ENCODE assay signal across 26 cellular contexts in the genomic region with DNA sequence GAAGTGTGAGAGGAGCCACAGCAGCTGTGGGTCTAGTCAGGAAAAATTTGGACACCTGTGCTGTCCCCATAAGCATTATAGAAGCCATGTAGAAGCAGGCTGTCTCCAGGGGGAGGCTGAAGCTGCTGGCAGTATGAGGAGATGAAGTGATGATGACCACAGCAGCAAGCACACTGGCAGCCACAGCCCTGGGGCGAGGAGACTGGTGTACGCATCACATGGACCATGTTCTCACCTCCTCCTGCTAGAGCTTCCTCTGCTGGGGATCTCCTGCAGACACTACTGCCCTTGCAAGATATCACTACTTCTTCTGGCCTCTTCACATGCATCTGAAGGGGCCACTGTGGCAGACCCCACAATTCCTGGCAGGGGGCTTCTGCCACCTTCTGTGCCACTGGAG. TPM values are rescaled to one million over a fixed set of nuclear protein-coding genes. Genes with fewer than 3 reads are reported as not detected.
"Had no signal": no experiment of that assay in that cellular context is flagged by ENCODE, and none has a peak within 500 bp of the region (broad histone marks: within the 10 kb centered on the region; RNA-seq: fewer than 3 reads in every experiment).

No MANE protein-coding gene starts in this region.

- H3K9ac ChIP-seq: neural progenitor cell had no signal

- H3K9me3 Mint-ChIP-seq: immature natural killer cell; mesothelial cell of epicardium; neural progenitor cell; stimulated activated memory B cell treated with anti-CD40 and anti-IgM and Interleukin-4, amounts not matched to agents 10 μg/mL and 1 μg/mL and 100 μg/mL, for 72 hours; stimulated activated naive CD8-positive, alpha-beta T cell treated with anti-CD3 and anti-CD28 coated beads, Interleukin-15, amount 100 ng/mL, for 72 hours; type B pancreatic cell had no signal

- H3K4me3 ChIP-seq: left ventricle myocardium inferior, lung, neural progenitor cell, ovary, right atrium auricular region, right lobe of liver, smooth muscle cell, tibial nerve, vagina had no signal

- H3K36me3 Mint-ChIP-seq: immature natural killer cell; mesothelial cell of epicardium; neural progenitor cell; stimulated activated memory B cell treated with anti-CD40 and anti-IgM and Interleukin-4, amounts not matched to agents 10 μg/mL and 1 μg/mL and 100 μg/mL, for 72 hours; type B pancreatic cell had no signal

- H3K27me3 ChIP-seq: neural progenitor cell, ovary, right atrium auricular region, right lobe of liver, tibial nerve, vagina had no signal

- H3K27ac ChIP-seq: left ventricle myocardium inferior, neural progenitor cell, ovary, right atrium auricular region, right lobe of liver, tibial nerve, vagina had no signal

- ATAC-seq: naive thymus-derived CD4-positive, alpha-beta T cell; stimulated activated memory B cell treated with anti-CD40 and anti-IgM and Interleukin-4, amounts not matched to agents 10 μg/mL and 1 μg/mL and 100 μg/mL, for 72 hours; stimulated activated naive CD8-positive, alpha-beta T cell treated with anti-CD3 and anti-CD28 coated beads, Interleukin-15, amount 100 ng/mL, for 72 hours had no signal

- H3K36me3 ChIP-seq: left ventricle myocardium inferior, neural progenitor cell, ovary, right atrium auricular region, right lobe of liver, tibial nerve, vagina had no signal

- H3K9me3 ChIP-seq: left ventricle myocardium inferior, ovary, right atrium auricular region, right lobe of liver, tibial nerve, vagina had no signal

- H3K27me3 Mint-ChIP-seq: progenitor cell of endocrine pancreas; stimulated activated naive CD8-positive, alpha-beta T cell treated with anti-CD3 and anti-CD28 coated beads, Interleukin-15, amount 100 ng/mL, for 72 hours had no signal

- H3K4me1 Mint-ChIP-seq: mesothelial cell of epicardium; nephron progenitor cell; neural progenitor cell; stimulated activated naive CD8-positive, alpha-beta T cell treated with anti-CD3 and anti-CD28 coated beads, Interleukin-15, amount 100 ng/mL, for 72 hours had no signal

- H3K27ac Mint-ChIP-seq: mesothelial cell of epicardium; nephron progenitor cell; neural progenitor cell; progenitor cell of endocrine pancreas; stimulated activated memory B cell treated with anti-CD40 and anti-IgM and Interleukin-4, amounts not matched to agents 10 μg/mL and 1 μg/mL and 100 μg/mL, for 72 hours; stimulated activated naive CD8-positive, alpha-beta T cell treated with anti-CD3 and anti-CD28 coated beads, Interleukin-15, amount 100 ng/mL, for 72 hours; type B pancreatic cell had no signal

- DNase-seq: hypothalamus; left ventricle myocardium inferior; mesendoderm; naive thymus-derived CD4-positive, alpha-beta T cell; nephron progenitor cell; ovary; right lobe of liver; stimulated activated CD4-positive, alpha-beta T cell treated with anti-CD3 and anti-CD28 coated beads, Interleukin-1b, Interleukin-23, amount 100 ng/mL, for 48 hours; stimulated activated CD4-positive, alpha-beta T cell treated with anti-CD3 and anti-CD28 coated beads, Interleukin-2, amount 100 ng/mL, for 48 hours; stimulated activated CD4-positive, alpha-beta T cell treated with anti-CD3 and anti-CD28 coated beads, Interleukin-4, amount 100 ng/mL, for 4 hours; stimulated activated CD8-positive, alpha-beta memory T cell treated with anti-CD3 and anti-CD28 coated beads, Interleukin-4, amount 100 ng/mL, for 48 hours; stimulated activated naive CD4-positive, alpha-beta T cell treated with Interleukin-2 at 50 U/mL for 16 hours; stimulated activated naive CD8-positive, alpha-beta T cell treated with anti-CD3 and anti-CD28 coated beads, Interleukin-15, amount 100 ng/mL, for 72 hours; substantia nigra had no signal

- H3K4me3 Mint-ChIP-seq: immature natural killer cell; mesothelial cell of epicardium; naive thymus-derived CD4-positive, alpha-beta T cell; nephron progenitor cell; neural progenitor cell; stimulated activated memory B cell treated with anti-CD40 and anti-IgM and Interleukin-4, amounts not matched to agents 10 μg/mL and 1 μg/mL and 100 μg/mL, for 72 hours; stimulated activated naive CD8-positive, alpha-beta T cell treated with anti-CD3 and anti-CD28 coated beads, Interleukin-15, amount 100 ng/mL, for 72 hours; type B pancreatic cell had no signal

- FAIRE-seq: islet of Langerhans had no signal

- H3K4me1 ChIP-seq: left ventricle myocardium inferior, neural progenitor cell, right atrium auricular region, tibial nerve, vagina had no signal

RNA-seq across cellular contexts. Expression of a gene that starts 42.7 kb away (rescaled TPM):
- total RNA-seq: smooth muscle cell had no signal
